1 cellular context compared by ENCODE assay signal in the genomic region with DNA sequence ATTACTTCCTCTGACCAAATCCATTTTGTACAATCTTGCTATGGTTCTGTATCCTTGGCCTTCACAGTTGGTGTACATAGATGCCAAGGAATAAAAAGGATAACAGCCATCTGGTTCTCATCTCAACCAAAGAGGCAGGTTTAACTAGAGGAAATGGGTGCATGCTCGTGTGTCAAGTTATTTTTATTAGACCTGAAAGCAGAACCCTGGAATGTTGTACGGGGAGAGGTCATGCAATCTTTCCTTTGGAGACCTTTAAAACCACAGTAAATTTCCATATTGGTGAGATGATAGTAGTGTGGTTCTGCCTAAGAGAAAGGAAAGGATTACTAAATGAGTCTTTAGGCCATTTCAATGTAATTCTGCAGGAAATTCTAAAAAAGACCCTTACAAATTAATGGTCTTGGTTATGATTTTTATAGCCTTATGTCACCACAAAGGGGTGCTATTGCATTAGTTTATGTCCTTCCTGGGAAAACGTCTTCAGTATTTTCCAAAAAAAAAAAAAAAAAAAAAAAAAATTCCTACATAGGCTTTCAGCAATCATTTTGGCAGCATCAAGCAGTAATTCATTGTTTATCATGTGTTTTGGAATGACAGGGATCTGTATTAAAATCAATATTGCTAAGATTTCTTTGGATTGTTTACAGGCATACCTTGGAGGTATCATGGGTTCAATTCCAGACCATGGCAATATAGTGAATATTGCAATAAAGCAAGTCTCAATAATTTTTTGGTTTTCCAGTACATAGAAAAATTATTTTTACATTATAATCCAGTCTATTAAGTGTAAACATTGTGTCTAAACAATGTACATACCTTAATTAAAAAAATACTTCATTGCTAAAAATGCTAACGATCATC.
TF ChIP-seq lines count a peak whose summit lies in the region.

No MANE protein-coding gene starts in this region.

TF ChIP-seq in K562, 482 proteins besides CTCF, POLR2A, EP300 and RAD21 (continued from another document):
- TF ChIP-seq, protein P1, sequence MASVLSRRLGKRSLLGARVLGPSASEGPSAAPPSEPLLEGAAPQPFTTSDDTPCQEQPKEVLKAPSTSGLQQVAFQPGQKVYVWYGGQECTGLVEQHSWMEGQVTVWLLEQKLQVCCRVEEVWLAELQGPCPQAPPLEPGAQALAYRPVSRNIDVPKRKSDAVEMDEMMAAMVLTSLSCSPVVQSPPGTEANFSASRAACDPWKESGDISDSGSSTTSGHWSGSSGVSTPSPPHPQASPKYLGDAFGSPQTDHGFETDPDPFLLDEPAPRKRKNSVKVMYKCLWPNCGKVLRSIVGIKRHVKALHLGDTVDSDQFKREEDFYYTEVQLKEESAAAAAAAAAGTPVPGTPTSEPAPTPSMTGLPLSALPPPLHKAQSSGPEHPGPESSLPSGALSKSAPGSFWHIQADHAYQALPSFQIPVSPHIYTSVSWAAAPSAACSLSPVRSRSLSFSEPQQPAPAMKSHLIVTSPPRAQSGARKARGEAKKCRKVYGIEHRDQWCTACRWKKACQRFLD (CRISPR knock-in tag; IDR thresholded peaks at IDR 0.05), result no peak
- TF ChIP-seq, protein P2, sequence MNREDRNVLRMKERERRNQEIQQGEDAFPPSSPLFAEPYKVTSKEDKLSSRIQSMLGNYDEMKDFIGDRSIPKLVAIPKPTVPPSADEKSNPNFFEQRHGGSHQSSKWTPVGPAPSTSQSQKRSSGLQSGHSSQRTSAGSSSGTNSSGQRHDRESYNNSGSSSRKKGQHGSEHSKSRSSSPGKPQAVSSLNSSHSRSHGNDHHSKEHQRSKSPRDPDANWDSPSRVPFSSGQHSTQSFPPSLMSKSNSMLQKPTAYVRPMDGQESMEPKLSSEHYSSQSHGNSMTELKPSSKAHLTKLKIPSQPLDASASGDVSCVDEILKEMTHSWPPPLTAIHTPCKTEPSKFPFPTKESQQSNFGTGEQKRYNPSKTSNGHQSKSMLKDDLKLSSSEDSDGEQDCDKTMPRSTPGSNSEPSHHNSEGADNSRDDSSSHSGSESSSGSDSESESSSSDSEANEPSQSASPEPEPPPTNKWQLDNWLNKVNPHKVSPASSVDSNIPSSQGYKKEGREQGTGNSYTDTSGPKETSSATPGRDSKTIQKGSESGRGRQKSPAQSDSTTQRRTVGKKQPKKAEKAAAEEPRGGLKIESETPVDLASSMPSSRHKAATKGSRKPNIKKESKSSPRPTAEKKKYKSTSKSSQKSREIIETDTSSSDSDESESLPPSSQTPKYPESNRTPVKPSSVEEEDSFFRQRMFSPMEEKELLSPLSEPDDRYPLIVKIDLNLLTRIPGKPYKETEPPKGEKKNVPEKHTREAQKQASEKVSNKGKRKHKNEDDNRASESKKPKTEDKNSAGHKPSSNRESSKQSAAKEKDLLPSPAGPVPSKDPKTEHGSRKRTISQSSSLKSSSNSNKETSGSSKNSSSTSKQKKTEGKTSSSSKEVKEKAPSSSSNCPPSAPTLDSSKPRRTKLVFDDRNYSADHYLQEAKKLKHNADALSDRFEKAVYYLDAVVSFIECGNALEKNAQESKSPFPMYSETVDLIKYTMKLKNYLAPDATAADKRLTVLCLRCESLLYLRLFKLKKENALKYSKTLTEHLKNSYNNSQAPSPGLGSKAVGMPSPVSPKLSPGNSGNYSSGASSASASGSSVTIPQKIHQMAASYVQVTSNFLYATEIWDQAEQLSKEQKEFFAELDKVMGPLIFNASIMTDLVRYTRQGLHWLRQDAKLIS (CRISPR knock-in tag; IDR thresholded peaks at IDR 0.05), result no peak
- TF ChIP-seq CEBPZ (IDR thresholded peaks at IDR 0.05; ENCODE audit: borderline replicate concordance, low read depth, low read length), result no peak
- TF ChIP-seq CCAR2 (IDR thresholded peaks at IDR 0.05; ENCODE audit: low read depth, low read length), result no peak
- no peak for TF ChIP-seq MCM5 (IDR thresholded peaks at IDR 0.05; ENCODE audit: low read depth)
- TF ChIP-seq, protein P3, sequence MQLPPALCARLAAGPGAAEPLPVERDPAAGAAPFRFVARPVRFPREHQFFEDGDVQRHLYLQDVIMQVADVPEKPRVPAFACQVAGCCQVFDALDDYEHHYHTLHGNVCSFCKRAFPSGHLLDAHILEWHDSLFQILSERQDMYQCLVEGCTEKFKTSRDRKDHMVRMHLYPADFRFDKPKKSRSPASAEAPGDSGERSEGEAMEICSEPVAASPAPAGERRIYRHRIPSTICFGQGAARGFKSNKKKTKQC (CRISPR knock-in tag; IDR thresholded peaks at IDR 0.05), result no peak
- no peak for TF ChIP-seq BRF1 (IDR thresholded peaks at IDR 0.05; ENCODE audit: borderline replicate concordance, extremely low read depth, insufficient read length)
